ENCODE assay signal across 9 cellular contexts in the genomic region with DNA sequence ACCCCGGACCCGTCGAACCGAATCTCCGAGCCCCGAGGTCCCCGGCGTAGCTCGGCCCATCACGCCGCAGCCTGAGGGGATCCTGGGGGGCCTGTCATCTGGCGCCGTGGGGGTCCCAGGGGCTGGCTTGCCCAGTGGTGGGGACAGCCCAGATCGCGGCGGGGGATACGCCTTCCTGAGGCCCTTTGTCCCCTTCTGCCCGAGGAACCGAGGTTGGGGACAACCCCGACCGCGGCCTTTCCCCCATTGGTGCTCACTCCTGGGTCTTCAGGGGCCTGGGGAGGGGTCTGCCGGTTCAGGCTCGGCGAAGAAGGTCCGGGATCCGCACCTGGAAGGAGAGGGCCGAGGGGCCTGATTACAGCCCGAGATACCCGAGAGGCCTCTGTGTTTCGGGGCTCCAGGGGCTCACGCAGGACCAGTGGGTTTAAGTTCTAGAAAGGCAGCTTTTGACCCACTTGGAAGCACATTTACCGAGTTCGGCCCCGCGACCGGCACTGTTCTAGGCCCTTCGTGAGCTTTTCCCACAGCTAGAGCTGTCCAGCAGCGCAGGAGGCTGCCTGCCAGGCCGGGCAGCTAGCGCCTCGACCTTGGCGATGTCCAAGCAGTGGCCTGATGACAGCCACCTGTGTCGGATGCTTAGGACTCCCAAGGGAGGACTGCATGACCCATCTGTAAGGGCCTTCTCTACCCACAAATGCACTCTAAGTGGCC. TPM values are rescaled to one million over a fixed set of nuclear protein-coding genes. Genes with fewer than 3 reads are reported as not detected.
DNase-seq lines count a peak whose midpoint lies in the region; ATAC-seq and TF ChIP-seq lines count a peak whose summit lies in the region.
"Had no signal": no experiment of that assay in that cellular context is flagged by ENCODE, and none has a peak within 500 bp of the region (broad histone marks: within the 10 kb centered on the region; RNA-seq: fewer than 3 reads in every experiment).

No MANE protein-coding gene starts in this region.

- no peaks in the 10 kb centered on the region for H3K36me3 ChIP-seq in Caco-2 (ENCODE audit: control insufficient read depth, insufficient read depth, low read length)
- H3K36me3 ChIP-seq in PC-3 (ENCODE audit: low read depth, low read length), result no peaks in the 10 kb centered on the region
- no peaks in the 10 kb centered on the region for H3K36me3 ChIP-seq in endocrine pancreas (ENCODE audit: control insufficient read depth, insufficient read depth, low read length)
- H3K36me3 ChIP-seq in mucosa of stomach (ENCODE audit: control insufficient read depth, insufficient read depth, low read length), result no peaks in the 10 kb centered on the region

- no peak for TF ChIP-seq CTCF in Caco-2 (IDR thresholded peaks at IDR 0.05; ENCODE audit: insufficient read depth in 1 of 2, low read depth in 1 of 2, low read length in 1 of 2, severe bottlenecking in 1 of 2, unreplicated experiment in 1 of 2)
- no peak for TF ChIP-seq CTCF in PC-3 (conservative IDR thresholded peaks at IDR 0.05; ENCODE audit: low read depth, low read length)

- H2AFZ ChIP-seq in PC-3 (ENCODE audit: low read length), result peak overlapping the region; percentile 68

- peak overlapping the region; percentile 87 for H3K4me2 ChIP-seq in PC-3 (ENCODE audit: low read length)

- H3K9ac ChIP-seq in PC-3 (ENCODE audit: low read length), result peak overlapping the region; percentile 87
- H3K9ac ChIP-seq in endocrine pancreas (ENCODE audit: control insufficient read depth, insufficient read depth, low read length), result peak overlapping the region; percentile 83
- peak overlapping the region; percentile 95 for H3K9ac ChIP-seq in mucosa of stomach (ENCODE audit: low read length)

- H3K9me3 Mint-ChIP-seq in Caco-2 (ENCODE audit: unreplicated experiment), result no peaks in the 10 kb centered on the region
- H3K9me3 Mint-ChIP-seq: T-helper 1 cell treated with Interleukin-12 subunit alpha and Interleukin-12 subunit beta and Interleukin-4 antibody, amounts not matched to agents 30 μg/mL and 1 μg/mL, for 36 hours had no signal

- H3K79me2 ChIP-seq in PC-3 (ENCODE audit: low read length), result peaks cover 47% of the 10 kb centered on the region

- H3K27me3 ChIP-seq in Caco-2 (replicated peaks; ENCODE audit: control insufficient read depth, insufficient read depth, low read length) (no peaks in the 10 kb centered on the region), PC-3 (ENCODE audit: low read length) (no peaks in the 10 kb centered on the region), endocrine pancreas (ENCODE audit: control insufficient read depth, insufficient read depth, low read length) (no peaks in the 10 kb centered on the region), mucosa of stomach (ENCODE audit: control insufficient read depth, insufficient read depth, low read length) (no peaks in the 10 kb centered on the region)

- ATAC-seq in GM21390 (IDR thresholded peaks at IDR 0.05; ENCODE audit: unreplicated experiment) (peak; percentile 5), PC-3 (no peak)

- H3F3A ChIP-seq in PC-3 (ENCODE audit: low read length, unreplicated experiment), result no peaks in the 10 kb centered on the region

- H3K27ac ChIP-seq in PC-3 (ENCODE audit: low read length), result peak overlapping the region; percentile 32

- peaks cover 14% of the 10 kb centered on the region for H3K4me1 Mint-ChIP-seq in Caco-2 (ENCODE audit: low read depth, unreplicated experiment)

- intact Hi-C loops in Caco-2 (cut with micrococcal nuclease; ENCODE audit: unreplicated experiment), result loop anchor here (1.0 to 2.0 kb wide), 2 partner anchors 32 to 37 kb away; no protein-coding TSS in a partner anchor
- intact Hi-C loops in PC-3 (cut with micrococcal nuclease), result no loop called here

- no peaks in the 10 kb centered on the region for H3K9me3 ChIP-seq in Caco-2
- no peaks in the 10 kb centered on the region for H3K9me3 ChIP-seq in PC-3 (ENCODE audit: low read length)
- H3K9me3 ChIP-seq in endocrine pancreas (ENCODE audit: control insufficient read depth, low read length), result no peaks in the 10 kb centered on the region
- H3K9me3 ChIP-seq in mucosa of stomach (ENCODE audit: control insufficient read depth, low read length), result no peaks in the 10 kb centered on the region

- H3K27me3 Mint-ChIP-seq in Caco-2 (ENCODE audit: insufficient read depth, unreplicated experiment), result no peaks in the 10 kb centered on the region

- H3K9me2 ChIP-seq in PC-3 (replicated peaks; ENCODE audit: low read length), result no peaks in the 10 kb centered on the region

- no peak overlapping the region for H3K4me3 Mint-ChIP-seq in Caco-2 (ENCODE audit: unreplicated experiment)
- H3K4me3 Mint-ChIP-seq: T-helper 1 cell treated with Interleukin-12 subunit alpha and Interleukin-12 subunit beta and Interleukin-4 antibody, amounts not matched to agents 30 μg/mL and 1 μg/mL, for 36 hours had no signal

- H3K4me3 ChIP-seq in Caco-2 (ENCODE audit: low read depth, low read length), result peak overlapping the region; percentile 61
- H3K4me3 ChIP-seq in PC-3 (ENCODE audit: low read length), result peak overlapping the region; percentile 87
- H3K4me3 ChIP-seq in endocrine pancreas (ENCODE audit: control insufficient read depth, insufficient read depth, low read length), result peak overlapping the region; percentile 67
- H3K4me3 ChIP-seq in mucosa of stomach (ENCODE audit: low read length), result peak overlapping the region; percentile 74

- POLR2A ChIA-PET in Caco-2 (lab: Charles Lee), result interaction anchor here (0.5 to 1.2 kb wide), 4 partner anchors 33 to 486 kb away, joined by 3 to 8 read pairs (median 4); a partner anchor contains a TSS
- POLR2A ChIA-PET in PC-3 (lab: Charles Lee; ENCODE audit: unreplicated experiment), result interaction anchor here (0.6 to 1.5 kb wide), 8 partner anchors 13 to 447 kb away, joined by 3 to 27 read pairs (median 8); no protein-coding TSS in a partner anchor
- POLR2A ChIA-PET in HEK293T (lab: Yijun Ruan, JAX), result interaction anchor here (0.7 to 2.2 kb wide), 20 partner anchors 9 to 450 kb away, joined by 3 to 28 read pairs (median 4); a partner anchor contains a TSS

- CTCF ChIA-PET in Caco-2 (lab: Charles Lee) (interaction anchor here (0.6 to 2.4 kb wide), 18 partner anchors 9 to 184 kb away, joined by 3 to 13 read pairs (median 4); no protein-coding TSS in a partner anchor), PC-3 (lab: Charles Lee) (interaction anchor here (0.5 to 1.2 kb wide), 5 partner anchors 89 to 383 kb away, joined by 3 to 5 read pairs (median 4); no protein-coding TSS in a partner anchor), HEK293T (lab: Yijun Ruan, JAX) (interaction anchor here (0.6 to 3.1 kb wide), 17 partner anchors 8 to 88 kb away, joined by 3 to 14 read pairs (median 4); no protein-coding TSS in a partner anchor)

- no peak overlapping the region for H3K27ac Mint-ChIP-seq in Caco-2 (ENCODE audit: unreplicated experiment)

- H4K20me1 ChIP-seq in PC-3 (ENCODE audit: low read length), result no peaks in the 10 kb centered on the region

- H3K4me1 ChIP-seq in Caco-2 (peaks cover 15% of the 10 kb centered on the region), PC-3 (ENCODE audit: insufficient read depth, low read length) (peaks cover 46% of the 10 kb centered on the region), endocrine pancreas (ENCODE audit: control insufficient read depth, insufficient read depth, low read length) (peaks cover 12% of the 10 kb centered on the region), mucosa of stomach (ENCODE audit: control insufficient read depth, insufficient read depth, low read length) (peaks cover 42% of the 10 kb centered on the region)

- no TSS peak for BruUV-seq in Caco-2 (replicated peaks; lab: Mats Ljungman, UMichigan)
- TSS peak; percentile 28 for BruUV-seq in PC-3 (replicated peaks; lab: Mats Ljungman, UMichigan)

- DNase-seq in Caco-2, result peak in 1 of 2 experiments; percentile 17
- no peak for DNase-seq in PC-3
- no peak for DNase-seq in HK-2 (ENCODE audit: unreplicated experiment)
- no peak for DNase-seq in HEK293T (ENCODE audit: extremely low spot score)
- no peak for DNase-seq in medulla oblongata (ENCODE audit: extremely low spot score)

- peaks cover 7% of the 10 kb centered on the region for H3K36me3 Mint-ChIP-seq in Caco-2 (ENCODE audit: insufficient read depth, unreplicated experiment)

TF ChIP-seq in HEK293T, 16 proteins besides CTCF, POLR2A, EP300 and RAD21:
- TF ChIP-seq SUZ12 (IDR thresholded peaks at IDR 0.05) (no peak), HDGF (IDR thresholded peaks at IDR 0.05; ENCODE audit: borderline replicate concordance) (no peak), NFRKB (IDR thresholded peaks at IDR 0.05) (no peak), ZNF384 (IDR thresholded peaks at IDR 0.05) (no peak), FOXK2 (IDR thresholded peaks at IDR 0.05) (no peak), CTBP1 (IDR thresholded peaks at IDR 0.05; ENCODE audit: borderline replicate concordance) (no peak), TARDBP (IDR thresholded peaks at IDR 0.05) (no peak), FOXA1 (IDR thresholded peaks at IDR 0.05) (no peak), L3MBTL2 (conservative IDR thresholded peaks at IDR 0.05) (no peak), FOXM1 (IDR thresholded peaks at IDR 0.05; ENCODE audit: borderline replicate concordance) (no peak), SP1 (IDR thresholded peaks at IDR 0.05) (no peak), ELF4 (IDR thresholded peaks at IDR 0.05) (no peak)
- TF ChIP-seq, protein P1, sequence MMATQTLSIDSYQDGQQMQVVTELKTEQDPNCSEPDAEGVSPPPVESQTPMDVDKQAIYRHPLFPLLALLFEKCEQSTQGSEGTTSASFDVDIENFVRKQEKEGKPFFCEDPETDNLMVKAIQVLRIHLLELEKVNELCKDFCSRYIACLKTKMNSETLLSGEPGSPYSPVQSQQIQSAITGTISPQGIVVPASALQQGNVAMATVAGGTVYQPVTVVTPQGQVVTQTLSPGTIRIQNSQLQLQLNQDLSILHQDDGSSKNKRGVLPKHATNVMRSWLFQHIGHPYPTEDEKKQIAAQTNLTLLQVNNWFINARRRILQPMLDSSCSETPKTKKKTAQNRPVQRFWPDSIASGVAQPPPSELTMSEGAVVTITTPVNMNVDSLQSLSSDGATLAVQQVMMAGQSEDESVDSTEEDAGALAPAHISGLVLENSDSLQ (IDR thresholded peaks at IDR 0.05), result no peak

RNA-seq across cellular contexts. Expression of a gene that starts 0.5 kb away (rescaled TPM):
- total RNA-seq in Caco-2 (2022) (56.4 and 63.0 TPM in 2 replicates), PC-3 (2014; rRNA removed) (31.4 and 34.0 TPM in 2 replicates)
